In genomic region chr13:69580255-69580654, GRCh38 we compare ENCODE assay signal across 16 cellular contexts.
"Had no signal": no experiment of that assay in that cellular context is flagged by ENCODE, and none has a peak within 500 bp of the region (broad histone marks: within the 10 kb centered on the region; RNA-seq: fewer than 3 reads in every experiment).

No MANE protein-coding gene starts in this region.

- H3K9me3 Mint-ChIP-seq: stimulated activated naive CD8-positive, alpha-beta T cell treated with anti-CD3 and anti-CD28 coated beads, Interleukin-15, amount 100 ng/mL, for 72 hours had no signal

- H3K9ac ChIP-seq: parathyroid adenoma had no signal

- H3K36me3 ChIP-seq: esophagus muscularis mucosa had no signal

- H3K9me3 ChIP-seq: esophagus muscularis mucosa, testis had no signal

- DNase-seq: activated CD4-positive, alpha-beta T cell treated with anti-CD3 and anti-CD28 coated beads, Interleukin-2, amount 50 U/mL, for 4 hours; activated effector memory CD4-positive, alpha-beta T cell treated with anti-CD3 and anti-CD28 coated beads, Interleukin-2, amount 50 U/mL, for 16 hours; activated T-cell treated with anti-CD3 and anti-CD28 coated beads, Interleukin-2, amount 50 U/mL, for 1 hour; amygdala; dermis blood vessel endothelial cell; glutamatergic neuron; kidney; left ventricle myocardium superior; stimulated activated CD4-positive, alpha-beta T cell treated with anti-CD3 and anti-CD28 coated beads, Interleukin-4, amount 100 ng/mL, for 4 hours; stimulated activated naive CD8-positive, alpha-beta T cell treated with anti-CD3 and anti-CD28 coated beads, Interleukin-15, amount 100 ng/mL, for 72 hours; testis had no signal

- H3K4me1 Mint-ChIP-seq: neural crest cell; stimulated activated naive CD8-positive, alpha-beta T cell treated with anti-CD3 and anti-CD28 coated beads, Interleukin-15, amount 100 ng/mL, for 72 hours had no signal

- H3K27me3 ChIP-seq: esophagus muscularis mucosa, testis had no signal

- H3K27me3 Mint-ChIP-seq: activated naive CD8-positive, alpha-beta T cell; brain; stimulated activated naive CD8-positive, alpha-beta T cell treated with anti-CD3 and anti-CD28 coated beads, Interleukin-15, amount 100 ng/mL, for 72 hours had no signal

- H3K27ac ChIP-seq: esophagus muscularis mucosa, parathyroid adenoma, testis had no signal

- H3K79me2 ChIP-seq: parathyroid adenoma had no signal

- H3K36me3 Mint-ChIP-seq: activated naive CD8-positive, alpha-beta T cell; brain had no signal

- H3K27ac Mint-ChIP-seq: activated naive CD8-positive, alpha-beta T cell; brain; stimulated activated naive CD8-positive, alpha-beta T cell treated with anti-CD3 and anti-CD28 coated beads, Interleukin-15, amount 100 ng/mL, for 72 hours had no signal

- H3K4me3 ChIP-seq: esophagus muscularis mucosa, testis had no signal

- H2AFZ ChIP-seq: parathyroid adenoma had no signal

- H3K4me1 ChIP-seq: esophagus muscularis mucosa, parathyroid adenoma, testis had no signal

- H3K4me3 Mint-ChIP-seq: activated naive CD8-positive, alpha-beta T cell; brain; neural crest cell; stimulated activated naive CD8-positive, alpha-beta T cell treated with anti-CD3 and anti-CD28 coated beads, Interleukin-15, amount 100 ng/mL, for 72 hours had no signal
